ENCODE assay signal across 23 cellular contexts in the genomic region with DNA sequence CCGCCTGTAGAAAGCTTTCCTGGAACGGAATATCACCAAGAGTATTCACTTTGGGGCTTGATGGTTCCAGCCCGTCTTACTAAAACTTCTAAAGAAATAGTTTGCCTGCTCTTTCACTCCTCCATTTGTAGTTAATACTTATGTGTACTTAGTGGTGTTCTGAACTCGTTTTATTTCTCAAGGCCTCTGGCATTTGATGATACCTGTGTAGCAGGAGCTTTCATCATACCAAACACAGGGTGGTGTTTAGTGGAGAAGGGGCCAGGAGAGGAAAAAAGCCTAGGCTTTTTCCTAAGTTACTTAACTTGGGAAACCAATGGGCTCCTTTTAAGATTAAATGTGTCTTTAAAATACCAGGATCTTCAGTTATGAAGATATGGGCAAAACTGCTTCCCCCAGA.
"Had no signal": no experiment of that assay in that cellular context is flagged by ENCODE, and none has a peak within 500 bp of the region (broad histone marks: within the 10 kb centered on the region; RNA-seq: fewer than 3 reads in every experiment).

No MANE protein-coding gene starts in this region.

- H3K27me3 ChIP-seq: colonic mucosa, dorsolateral prefrontal cortex, gastrocnemius medialis, pancreas, right atrium auricular region, tibial artery had no signal

- H3K9me3 Mint-ChIP-seq: activated naive CD8-positive, alpha-beta T cell treated with anti-CD3 and anti-CD28 coated beads for 36 hours; activated T-cell treated with anti-CD3 and anti-CD28 coated beads, Interleukin-2, amount 50 U/mL, for 4 hours; activated T-helper 2 cell treated with anti-CD3 and anti-CD28 coated beads, Interferon-gamma antibody, Interleukin-2, Interleukin-4, amounts not matched to agents 10 μg/mL and 5 μg/mL and 100 μg/mL, durations not matched to agents 14 hours and 24 hours and 36 hours; effector memory CD8-positive, alpha-beta T cell; memory B cell; neural crest cell; stimulated activated naive CD8-positive, alpha-beta T cell treated with anti-CD3 and anti-CD28 coated beads, Interleukin-15, Interleukin-2, amounts not matched to agents 100 ng/mL and 50 ng/mL, for 24 hours; WTC11 had no signal

- ATAC-seq: activated CD4-positive, alpha-beta T cell treated with anti-CD3 and anti-CD28 coated beads for 36 hours; activated T-cell treated with anti-CD3 and anti-CD28 coated beads, Interleukin-2, amount 50 U/mL, for 4 hours; effector memory CD8-positive, alpha-beta T cell; gastrocnemius medialis; pancreas; psoas muscle; WTC11 had no signal

- DNase-seq: activated CD4-positive, alpha-beta T cell treated with anti-CD3 and anti-CD28 coated beads for 36 hours; activated CD4-positive, alpha-beta T cell treated with anti-CD3 and anti-CD28 coated beads, Interleukin-2, amount 50 U/mL, for 48 hours; activated naive CD4-positive, alpha-beta T cell; activated naive CD8-positive, alpha-beta T cell treated with anti-CD3 and anti-CD28 coated beads for 36 hours; activated T-cell treated with anti-CD3 and anti-CD28 coated beads, Interleukin-2, amount 50 U/mL, for 4 hours; colonic mucosa; dorsolateral prefrontal cortex; effector memory CD8-positive, alpha-beta T cell; esophagus squamous epithelium; gastrocnemius medialis; head of caudate nucleus; pancreas; psoas muscle; stimulated activated CD4-positive, alpha-beta T cell treated with anti-CD3 and anti-CD28 coated beads, Interleukin-12 subunit alpha, Interleukin-12 subunit beta, amount 100 ng/mL, for 4 hours; stimulated activated CD4-positive, alpha-beta T cell treated with anti-CD3 and anti-CD28 coated beads, Interleukin-1b, Interleukin-23, amount 100 ng/mL, for 48 hours; T-helper 9 cell; tibial artery had no signal

- H3K36me3 Mint-ChIP-seq: activated naive CD8-positive, alpha-beta T cell treated with anti-CD3 and anti-CD28 coated beads for 36 hours; memory B cell; WTC11 had no signal

- H3K27ac ChIP-seq: colonic mucosa, esophagus squamous epithelium, gastrocnemius medialis, pancreas, psoas muscle, right atrium auricular region, tibial artery had no signal

- H3K36me3 ChIP-seq: colonic mucosa, esophagus squamous epithelium, gastrocnemius medialis, pancreas, right atrium auricular region, tibial artery had no signal

- H3K4me1 Mint-ChIP-seq: activated CD4-positive, alpha-beta T cell treated with anti-CD3 and anti-CD28 coated beads for 36 hours had no signal

- H3K4me3 ChIP-seq: colonic mucosa, dorsolateral prefrontal cortex, esophagus squamous epithelium, gastrocnemius medialis, pancreas, psoas muscle, right atrium auricular region, tibial artery had no signal

- H3K4me3 Mint-ChIP-seq: activated CD4-positive, alpha-beta T cell treated with anti-CD3 and anti-CD28 coated beads for 36 hours; activated naive CD8-positive, alpha-beta T cell treated with anti-CD3 and anti-CD28 coated beads for 36 hours; activated T-cell treated with anti-CD3 and anti-CD28 coated beads, Interleukin-2, amount 50 U/mL, for 4 hours; effector memory CD8-positive, alpha-beta T cell; memory B cell; neural crest cell; stimulated activated naive CD8-positive, alpha-beta T cell treated with anti-CD3 and anti-CD28 coated beads, Interleukin-15, Interleukin-2, amounts not matched to agents 100 ng/mL and 50 ng/mL, for 24 hours; WTC11 had no signal

- H3K9me3 ChIP-seq: colonic mucosa, esophagus squamous epithelium, gastrocnemius medialis, pancreas, psoas muscle, right atrium auricular region, tibial artery had no signal

- H3K4me1 ChIP-seq: colonic mucosa, gastrocnemius medialis, pancreas, right atrium auricular region, tibial artery had no signal

- H3K27ac Mint-ChIP-seq: activated CD4-positive, alpha-beta T cell treated with anti-CD3 and anti-CD28 coated beads for 36 hours; activated naive CD8-positive, alpha-beta T cell treated with anti-CD3 and anti-CD28 coated beads for 36 hours; activated T-helper 2 cell treated with anti-CD3 and anti-CD28 coated beads, Interferon-gamma antibody, Interleukin-2, Interleukin-4, amounts not matched to agents 10 μg/mL and 5 μg/mL and 100 μg/mL, durations not matched to agents 14 hours and 24 hours and 36 hours; effector memory CD8-positive, alpha-beta T cell; memory B cell; stimulated activated naive CD8-positive, alpha-beta T cell treated with anti-CD3 and anti-CD28 coated beads, Interleukin-15, Interleukin-2, amounts not matched to agents 100 ng/mL and 50 ng/mL, for 24 hours; WTC11 had no signal

- H3K27me3 Mint-ChIP-seq: activated CD4-positive, alpha-beta T cell treated with anti-CD3 and anti-CD28 coated beads for 36 hours; activated naive CD8-positive, alpha-beta T cell treated with anti-CD3 and anti-CD28 coated beads for 36 hours; effector memory CD8-positive, alpha-beta T cell; stimulated activated naive CD8-positive, alpha-beta T cell treated with anti-CD3 and anti-CD28 coated beads, Interleukin-15, Interleukin-2, amounts not matched to agents 100 ng/mL and 50 ng/mL, for 24 hours had no signal
